ENCODE assay signal across 7 cellular contexts in genomic region chr4:152735302-152735917, GRCh38. TPM values are rescaled to one million over a fixed set of nuclear protein-coding genes. Genes with fewer than 3 reads are reported as not detected.
DNase-seq lines count a peak whose midpoint lies in the region; ATAC-seq and TF ChIP-seq lines count a peak whose summit lies in the region.

No MANE protein-coding gene starts in this region.

- H3K27ac ChIP-seq in tibial nerve = no peak overlapping the region
- no peak overlapping the region for H3K27ac ChIP-seq in substantia nigra (ENCODE audit: low read depth, low read length, poor library complexity, severe bottlenecking)

- no peak for TF ChIP-seq EP300 in tibial nerve (IDR thresholded peaks at IDR 0.05)

- no peak for TF ChIP-seq POLR2A in tibial nerve (IDR thresholded peaks at IDR 0.05)

- H3K27me3 ChIP-seq in tibial nerve = no peaks in the 10 kb centered on the region

- H3K4me1 Mint-ChIP-seq in T-helper 17 cell = peaks cover 8% of the 10 kb centered on the region

- H3K9me3 ChIP-seq in T-helper 17 cell (ENCODE audit: control insufficient read depth, low read length, poor library complexity, severe bottlenecking) (no peaks in the 10 kb centered on the region), tibial nerve (no peaks in the 10 kb centered on the region)

- peaks cover 5% of the 10 kb centered on the region for H3K27me3 Mint-ChIP-seq in T-helper 17 cell

- peak; percentile 55 for DNase-seq in ELR (ENCODE audit: low read depth)
- DNase-seq in Jurkat, Clone E6-1 (ENCODE audit: low read depth, low spot score) = peak; percentile 35
- DNase-seq in T-helper 17 cell = no peak
- no peak for DNase-seq in left cardiac atrium
- no peak for DNase-seq in tibial nerve (ENCODE audit: low spot score in 2 of 2)
- no peak for DNase-seq in substantia nigra (lab: John Stamatoyannopoulos, UW)
- DNase-seq in GOT3 (lab: John Stamatoyannopoulos, UW) = no peak

- no peaks in the 10 kb centered on the region for H3K36me3 Mint-ChIP-seq in T-helper 17 cell (ENCODE audit: low read depth)

- no peak overlapping the region for H3K4me3 ChIP-seq in Jurkat, Clone E6-1 (ENCODE audit: low read length)
- no peak overlapping the region for H3K4me3 ChIP-seq in tibial nerve

- no peak overlapping the region for H3K4me3 Mint-ChIP-seq in T-helper 17 cell

- peak; percentile 56 for ATAC-seq in T-helper 17 cell
- peak; percentile 42 to 44 for ATAC-seq in left cardiac atrium

- no peak overlapping the region for H3K27ac Mint-ChIP-seq in T-helper 17 cell

- intact Hi-C loops in left cardiac atrium (cut with DNase I) = loop anchor here (2.0 to 10.0 kb wide), 3 partner anchors 98 to 241 kb away; no protein-coding TSS in a partner anchor

- 17 to 19% methylated on average over 2 of the region's 2 CpGs for WGBS in tibial nerve, 2 donors

- H3K36me3 ChIP-seq in tibial nerve = no peaks in the 10 kb centered on the region

- peak; percentile 31 to 52 (median 43) for TF ChIP-seq CTCF in tibial nerve (IDR thresholded peaks at IDR 0.05)

- H3K4me1 ChIP-seq in tibial nerve = peaks cover 0 to 3% (median 0%) of the 10 kb centered on the region in 4 donors

RNA-seq across cellular contexts. Expression of gene TIGD4, which starts 44.1 kb away (rescaled TPM):
- 0.47 TPM for polyA plus RNA-seq in Jurkat, Clone E6-1 (2012; ENCODE audit: insufficient read depth, insufficient read length)
- under 1 TPM; 0.13 to 0.40 TPM for total RNA-seq in T-helper 17 cell
- total RNA-seq in left cardiac atrium = under 1 TPM; 0.10 to 0.12 TPM
- total RNA-seq in tibial nerve = 1 to 10 TPM in 3 of 4 donors, under 1 TPM in 1; 0.90 to 1.9 (median 1.4) TPM

RNA-seq across cellular contexts. Expression of gene ARFIP1, which starts 44.3 kb away (rescaled TPM):
- polyA plus RNA-seq in Jurkat, Clone E6-1 (2012; ENCODE audit: insufficient read depth, insufficient read length) = 14.4 TPM
- total RNA-seq in T-helper 17 cell = 10 to 100 TPM in 1 of 2 donors, 1 to 10 TPM in 1; 6.1 to 14.3 TPM
- total RNA-seq in left cardiac atrium = 10 to 100 TPM; 18.0 to 19.0 TPM
- total RNA-seq in tibial nerve = 10 to 100 TPM; 27.3 to 44.0 (median 39.2) TPM

RNA-seq across cellular contexts. Expression of gene TMEM154, which starts 55.6 kb away (rescaled TPM):
- 6.2 TPM for polyA plus RNA-seq in Jurkat, Clone E6-1 (2012; ENCODE audit: insufficient read depth, insufficient read length)
- total RNA-seq in T-helper 17 cell = 10 to 100 TPM; 25.1 to 25.2 TPM
- 1 to 10 TPM; 2.8 to 4.4 TPM for total RNA-seq in left cardiac atrium
- total RNA-seq in tibial nerve = 1 to 10 TPM in 2 of 4 donors, under 1 TPM in 2; 0.44 to 1.8 (median 1.1) TPM

Comparison
In these comparisons a context has a peak if more than half of its experiments do, and no peak if none do; other contexts are left out.
1. DNase-seq: peak in ELR (single experiment) and Jurkat, Clone E6-1 (single experiment); none in T-helper 17 cell (0 of 3), left cardiac atrium (single experiment), tibial nerve (0 of 2), substantia nigra (0 of 49) and GOT3 (single experiment).
2. RNA of gene TMEM154, which starts 55.6 kb away (total RNA-seq): 25.1 to 25.2 TPM in T-helper 17 cell; 2.8 to 4.4 TPM in left cardiac atrium and 0.44 to 1.8 TPM in tibial nerve; every median in the first group is over 4 times any median in the second.